In genomic region chr11:128830836-128831780, GRCh38 we compare ENCODE assay signal across 8 cellular contexts. TPM values are rescaled to one million over a fixed set of nuclear protein-coding genes. Genes with fewer than 3 reads are reported as not detected.
A peak's percentile ranks its signal among the peaks of the same experiment; 100 is the strongest.
DNase-seq lines count a peak whose midpoint lies in the region; ATAC-seq and TF ChIP-seq lines count a peak whose summit lies in the region.

No MANE protein-coding gene starts in this region.

- H3K4me3 ChIP-seq in NB4 (ENCODE audit: low read depth, low read length) (peak overlapping the region; percentile 42), heart left ventricle (peak overlapping the region in 7 of 12 donors; percentile 3 to 37 (median 28))

- H3K9me3 Mint-ChIP-seq in activated naive CD8-positive, alpha-beta T cell treated with anti-CD3 and anti-CD28 coated beads, Interleukin-2, amount 10 ng/mL, durations not matched to agents 7 days and 5 days, result no peaks in the 10 kb centered on the region

- peaks cover 2% of the 10 kb centered on the region for H3K36me3 Mint-ChIP-seq in activated naive CD8-positive, alpha-beta T cell treated with anti-CD3 and anti-CD28 coated beads, Interleukin-2, amount 10 ng/mL, durations not matched to agents 7 days and 5 days

- POLR2A ChIA-PET in activated naive CD8-positive, alpha-beta T cell treated with anti-CD3 and anti-CD28 coated beads, Interleukin-2, amount 10 ng/mL, durations not matched to agents 7 days and 5 days (lab: Charles Lee), result interaction anchor here (0.7 to 1.5 kb wide), 3 partner anchors 55 to 330 kb away, joined by 3 to 5 read pairs (median 4); no protein-coding TSS in a partner anchor

- H3K27ac Mint-ChIP-seq in activated naive CD8-positive, alpha-beta T cell treated with anti-CD3 and anti-CD28 coated beads, Interleukin-2, amount 10 ng/mL, durations not matched to agents 7 days and 5 days, result peak overlapping the region; percentile 86

- TF ChIP-seq POLR2A in NB4 (IDR thresholded peaks at IDR 0.05; ENCODE audit: extremely low read depth, insufficient read length), result no peak
- no peak for TF ChIP-seq POLR2A in heart left ventricle (IDR thresholded peaks at IDR 0.05)

- peak overlapping the region; percentile 73 for H3K4me3 Mint-ChIP-seq in activated naive CD8-positive, alpha-beta T cell treated with anti-CD3 and anti-CD28 coated beads, Interleukin-2, amount 10 ng/mL, durations not matched to agents 7 days and 5 days

- intact Hi-C loops in heart left ventricle (cut with DNase I), result loop anchor here (2.0 to 10.0 kb wide), 17 partner anchors 54 to 674 kb away; partner anchors contain the start of gene FLI1 (in 1 of the 10)

- ATAC-seq in HG02588 (IDR thresholded peaks at IDR 0.05; ENCODE audit: unreplicated experiment) (peak; percentile 60), heart left ventricle (peak; percentile 32 to 79 (median 74))
- peak; percentile 87 for ATAC-seq in activated naive CD8-positive, alpha-beta T cell treated with anti-CD3 and anti-CD28 coated beads, Interleukin-2, amount 10 ng/mL, durations not matched to agents 7 days and 5 days (ENCODE audit: low read depth)

- H3K27me3 Mint-ChIP-seq in activated naive CD8-positive, alpha-beta T cell treated with anti-CD3 and anti-CD28 coated beads, Interleukin-2, amount 10 ng/mL, durations not matched to agents 7 days and 5 days, result no peaks in the 10 kb centered on the region

- H3K27ac ChIP-seq in heart left ventricle, result peak overlapping the region in 3 of 12 donors; percentile 2 to 42 (median 28)

- peaks cover 24% of the 10 kb centered on the region for H3K4me1 Mint-ChIP-seq in activated naive CD8-positive, alpha-beta T cell treated with anti-CD3 and anti-CD28 coated beads, Interleukin-2, amount 10 ng/mL, durations not matched to agents 7 days and 5 days

- no peaks in the 10 kb centered on the region for H3K9me3 ChIP-seq in heart left ventricle

- H3K36me3 ChIP-seq in heart left ventricle, result no peaks in the 10 kb centered on the region

- 28 to 33% (median 29%) methylated on average over 13 of the region's 13 CpGs for WGBS in heart left ventricle, 4 donors

- DNase-seq in NB4 (ENCODE audit: low read depth) (peak; percentile 88), SW 1271 (lab: John Stamatoyannopoulos, UW) (peak; percentile 58 to 68), heart left ventricle (peak; percentile 68 to 89 (median 79)), renal cortical epithelial cell (ENCODE audit: low read depth) (peak; percentile 64), mesenteric fat pad (ENCODE audit: low spot score) (no peak)
- DNase-seq in activated naive CD8-positive, alpha-beta T cell treated with anti-CD3 and anti-CD28 coated beads, Interleukin-2, amount 10 ng/mL, durations not matched to agents 7 days and 5 days, result peak; percentile 86

- H3K27me3 ChIP-seq in heart left ventricle, result no peaks in the 10 kb centered on the region

- TF ChIP-seq CTCF in GM12874 (IDR thresholded peaks at IDR 0.05; ENCODE audit: insufficient read depth, low read depth, low read length) (peak; percentile 81), NB4 (IDR thresholded peaks at IDR 0.05; ENCODE audit: low read depth, low read length) (peak; percentile 87), heart left ventricle (IDR thresholded peaks at IDR 0.05) (peak; percentile 84 to 95 (median 92))

- peaks cover 0 to 37% (median 15%) of the 10 kb centered on the region in 12 donors for H3K4me1 ChIP-seq in heart left ventricle

RNA-seq across cellular contexts. Expression of gene KCNJ1, which starts 36.0 kb away (rescaled TPM):
- under 1 TPM in 1 of 2 experiments, not detected in 1; 0.14 TPM for total RNA-seq in activated naive CD8-positive, alpha-beta T cell treated with anti-CD3 and anti-CD28 coated beads, Interleukin-2, amount 10 ng/mL, durations not matched to agents 7 days and 5 days
- under 1 TPM in 4 of 9 donors, not detected in 5; 0.16 to 0.50 (median 0.31) TPM for total RNA-seq in heart left ventricle
- under 1 TPM in 1 of 2 donors, not detected in 1; 0.08 TPM for polyA plus RNA-seq in heart left ventricle
- total RNA-seq in renal cortical epithelial cell, result 33.8 TPM in 1 of 2 replicates, not detected in the other
- not detected for total RNA-seq in mesenteric fat pad
